In genomic region chr7:1666779-1667565, GRCh38 we compare ENCODE assay signal across 8 cellular contexts. TPM values are rescaled to one million over a fixed set of nuclear protein-coding genes. Genes with fewer than 3 reads are reported as not detected.
A peak's percentile ranks its signal among the peaks of the same experiment; 100 is the strongest.
DNase-seq lines count a peak whose midpoint lies in the region; ATAC-seq and TF ChIP-seq lines count a peak whose summit lies in the region.

No MANE protein-coding gene starts in this region.

- TF ChIP-seq CTCF in colonic mucosa (IDR thresholded peaks at IDR 0.05) (no peak), uterus (IDR thresholded peaks at IDR 0.05) (no peak)

- peak; percentile 58 for DNase-seq in activated effector memory CD4-positive, alpha-beta T cell treated with anti-CD3 and anti-CD28 coated beads, Interleukin-2, amount 50 U/mL, for 16 hours
- DNase-seq in activated effector memory CD4-positive, alpha-beta T cell treated with Interleukin-2 at 50 U/mL for 16 hours: no peak
- DNase-seq in colonic mucosa (no peak), mesendoderm (no peak), uterus (peak in 1 of 2 donors; percentile 12), GOT3 (lab: John Stamatoyannopoulos, UW) (no peak), NCI-H1930 (lab: John Stamatoyannopoulos, UW) (no peak)

- H3K79me2 ChIP-seq in mesendoderm (ENCODE audit: control insufficient read depth, insufficient read depth, low read length): no peaks in the 10 kb centered on the region

- peak overlapping the region; percentile 40 for H3K56ac ChIP-seq in mesendoderm (ENCODE audit: low read length)

- H3K4me3 ChIP-seq in colonic mucosa (peak overlapping the region; percentile 25), mesendoderm (ENCODE audit: low read length) (no peak overlapping the region), uterus (peak overlapping the region; percentile 31 to 32)

- no peak for TF ChIP-seq POLR2A in uterus (IDR thresholded peaks at IDR 0.05)

- H4K5ac ChIP-seq in mesendoderm (ENCODE audit: low read length): no peak overlapping the region

- peaks cover 16% of the 10 kb centered on the region for H3K4me1 ChIP-seq in colonic mucosa
- H3K4me1 ChIP-seq in mesendoderm (ENCODE audit: control insufficient read depth, low read depth, low read length): no peaks in the 10 kb centered on the region
- H3K4me1 ChIP-seq in uterus: peaks cover 0 to 40% of the 10 kb centered on the region in 2 donors

- H2BK5ac ChIP-seq in mesendoderm (ENCODE audit: low read length): no peak overlapping the region

- H3K9ac ChIP-seq in colonic mucosa (ENCODE audit: low read depth in 2 of 2, low read length in 2 of 2) (no peak overlapping the region), mesendoderm (ENCODE audit: low read length) (peak overlapping the region; percentile 39)

- no peak overlapping the region for H2AK5ac ChIP-seq in mesendoderm (ENCODE audit: low read length)

- H2BK15ac ChIP-seq in mesendoderm (replicated peaks; ENCODE audit: low read depth): no peak overlapping the region

- H3K79me1 ChIP-seq in mesendoderm (ENCODE audit: low read length): no peaks in the 10 kb centered on the region

- H3K9me3 ChIP-seq in colonic mucosa (no peaks in the 10 kb centered on the region), uterus (no peaks in the 10 kb centered on the region)

- H3K36me3 ChIP-seq in colonic mucosa (no peaks in the 10 kb centered on the region), mesendoderm (ENCODE audit: control insufficient read depth, insufficient read depth, low read length) (no peaks in the 10 kb centered on the region), uterus (no peaks in the 10 kb centered on the region)

- ATAC-seq in HG03565 (IDR thresholded peaks at IDR 0.05; ENCODE audit: unreplicated experiment): no peak

- peak overlapping the region; percentile 5 for H3K18ac ChIP-seq in mesendoderm (ENCODE audit: low read length)

- H2BK120ac ChIP-seq in mesendoderm (ENCODE audit: low read depth, low read length): no peak overlapping the region

- peak overlapping the region; percentile 42 for H3K4me2 ChIP-seq in mesendoderm (ENCODE audit: low read length)

- peaks cover 81% of the 10 kb centered on the region for H3K27me3 ChIP-seq in colonic mucosa
- peaks cover 39% of the 10 kb centered on the region for H3K27me3 ChIP-seq in mesendoderm (ENCODE audit: insufficient read depth, low read length, poor library complexity)
- H3K27me3 ChIP-seq in uterus: peaks cover 0 to 18% of the 10 kb centered on the region in 2 donors

- no peak overlapping the region for H4K8ac ChIP-seq in mesendoderm (ENCODE audit: low read depth, low read length)

- no peak overlapping the region for H3K23ac ChIP-seq in mesendoderm (ENCODE audit: low read length)

- no peak overlapping the region for H3K4ac ChIP-seq in mesendoderm (ENCODE audit: low read depth, low read length)

- intact Hi-C loops in colonic mucosa (cut with DNase I) (no loop called here), uterus (cut with DNase I; ENCODE audit: low total_unique reads) (no loop called here)

- no CpG with 5 or more reads among the region's 79 CpGs for WGBS in mesendoderm (ENCODE audit: extremely low coverage, insufficient coverage, low lambda C conversion rate)

- H3K27ac ChIP-seq in colonic mucosa (no peak overlapping the region), mesendoderm (ENCODE audit: low read depth, low read length) (no peak overlapping the region), uterus (peak overlapping the region; percentile 18 to 36)

RNA-seq across cellular contexts. Expression of gene ELFN1, which starts 3.1 kb away (rescaled TPM):
- total RNA-seq in colonic mucosa (under 1 TPM; 0.12 to 0.40 TPM), uterus (1 to 10 TPM in 3 of 4 donors, under 1 TPM in 1; 0.51 to 6.7 (median 3.6) TPM)
- 0.86 TPM for polyA plus RNA-seq in mesendoderm (2013, experiment 1 of 2)
- polyA plus RNA-seq in mesendoderm (2013, experiment 2 of 2): 0.85 TPM

Comparison
In these comparisons a context has a peak if more than half of its experiments do, and no peak if none do; other contexts are left out.
1. H3K27ac ChIP-seq: peak in uterus (2 of 2); none in colonic mucosa (single experiment) and mesendoderm (single experiment).